ENCODE assay signal across 8 cellular contexts in genomic region chr11:33723238-33723881, GRCh38. TPM values are rescaled to one million over a fixed set of nuclear protein-coding genes. Genes with fewer than 3 reads are reported as not detected.
DNase-seq lines count a peak whose midpoint lies in the region; ATAC-seq and TF ChIP-seq lines count a peak whose summit lies in the region.

No MANE protein-coding gene starts in this region.

- H3K4me3 ChIP-seq in urinary bladder (ENCODE audit: low read depth, low read length), result no peak overlapping the region

- peak; percentile 27 for ATAC-seq in left lobe of liver

- no peaks in the 10 kb centered on the region for H3K36me3 ChIP-seq in urinary bladder (ENCODE audit: insufficient read depth)

- 72% methylated on average over 6 of the region's 6 CpGs for WGBS in urinary bladder

- TF ChIP-seq CTCF in GM20000 (IDR thresholded peaks at IDR 0.05; ENCODE audit: extremely low read depth, missing control alignments) (no peak), GM13976 (IDR thresholded peaks at IDR 0.05; ENCODE audit: borderline replicate concordance, control extremely low read depth, extremely low read depth, insufficient read depth, missing control alignments) (no peak)

- H3K27ac ChIP-seq in urinary bladder (ENCODE audit: low read depth), result peak overlapping the region; percentile 12

- DNase-seq in AG20443 (ENCODE audit: low spot score) (peak; percentile 79), HK-2 (ENCODE audit: unreplicated experiment) (peak; percentile 53), astrocyte of the hippocampus (ENCODE audit: low read depth, low spot score) (peak; percentile 76), left lobe of liver (ENCODE audit: low spot score) (no peak), GM20000 (ENCODE audit: low spot score) (no peak), GM13976 (ENCODE audit: low spot score) (no peak), ecto neural progenitor cell (ENCODE audit: low spot score) (no peak)

- peaks cover 6% of the 10 kb centered on the region for H3K4me1 ChIP-seq in urinary bladder (ENCODE audit: insufficient read depth)

- in situ Hi-C loops in GM13976 (cut with MboI; ENCODE audit: low sequenced_read_pairs, unreplicated experiment), result no loop called here

RNA-seq across cellular contexts. Expression of gene CD59, which starts 12.9 kb away (rescaled TPM):
- total RNA-seq in left lobe of liver (149 TPM), urinary bladder (143 TPM)
- 464 TPM for polyA plus RNA-seq in urinary bladder

RNA-seq across cellular contexts. Expression of gene C11orf91, which starts 22.7 kb away (rescaled TPM):
- total RNA-seq in left lobe of liver, result not detected
- total RNA-seq in urinary bladder, result not detected
- not detected for polyA plus RNA-seq in urinary bladder

RNA-seq across cellular contexts. Expression of gene FBXO3, which starts 51.0 kb away (rescaled TPM):
- total RNA-seq in left lobe of liver (18.9 TPM), urinary bladder (64.8 TPM)
- 39.7 TPM for polyA plus RNA-seq in urinary bladder

Comparison
In these comparisons a context has a peak if more than half of its experiments do, and no peak if none do; other contexts are left out.
1. DNase-seq: peak in AG20443 (single experiment), HK-2 (single experiment) and astrocyte of the hippocampus (single experiment); none in left lobe of liver (single experiment), GM20000 (single experiment), GM13976 (single experiment) and ecto neural progenitor cell (single experiment).